In the genomic region with DNA sequence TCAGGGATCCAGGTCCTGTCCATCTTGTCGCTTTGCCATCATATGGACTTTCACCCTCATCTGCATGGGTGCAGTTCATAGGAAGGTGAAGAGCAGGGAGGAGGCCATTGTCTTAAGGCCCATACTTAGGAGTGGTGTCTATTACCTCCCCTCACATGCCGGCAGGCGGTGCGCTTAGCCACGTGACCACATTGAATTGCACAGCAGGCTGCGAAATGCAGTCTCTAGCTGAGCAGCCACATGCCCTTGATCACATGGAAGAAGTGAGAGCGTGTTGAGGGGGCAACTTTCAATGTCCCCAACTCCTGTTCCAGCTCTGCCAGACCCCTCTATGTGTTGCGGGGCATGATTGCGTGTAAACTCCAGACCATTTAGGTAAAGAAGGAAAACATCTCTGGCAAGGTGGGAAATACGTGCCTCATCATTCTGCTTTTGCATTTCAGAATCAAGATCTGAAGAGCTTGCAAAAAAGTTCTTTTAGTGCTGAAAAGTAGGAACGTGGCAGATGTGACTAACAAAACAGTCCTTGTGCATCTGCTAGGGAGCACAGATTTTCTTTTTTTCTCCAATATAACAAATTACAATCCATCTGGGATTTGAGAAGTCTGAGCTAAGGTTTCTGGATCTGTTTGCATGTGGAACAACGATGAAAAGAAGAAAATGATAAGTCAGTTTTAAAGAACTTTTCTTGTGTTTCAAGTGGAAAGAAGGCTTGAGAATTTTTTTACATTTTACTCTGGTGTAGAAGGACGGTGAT, we compare ENCODE assay signal across 26 cellular contexts. TPM values are rescaled to one million over a fixed set of nuclear protein-coding genes. Genes with fewer than 3 reads are reported as not detected.
DNase-seq lines count a peak whose midpoint lies in the region; ATAC-seq, FAIRE-seq and TF ChIP-seq lines count a peak whose summit lies in the region.
"Had no signal": no experiment of that assay in that cellular context is flagged by ENCODE, and none has a peak within 500 bp of the region (broad histone marks: within the 10 kb centered on the region; RNA-seq: fewer than 3 reads in every experiment).

No MANE protein-coding gene starts in this region.

- FAIRE-seq in HTR-8/SVneo (lab: Jason Lieb, UNC) (peak; percentile 38), urothelium cell line (lab: Jason Lieb, UNC) (peak; percentile 62)
- FAIRE-seq: A549, GM12891 had no signal

- H3K9ac ChIP-seq in SK-N-MC (ENCODE audit: insufficient read length): no peak overlapping the region
- H3K9ac ChIP-seq: BLaER1 treated with 17β-estradiol and CSF1 and Interleukin-3, amounts not matched to agents 10 nM and 100 nM had no signal

- peaks cover 14% of the 10 kb centered on the region for H3K27me3 Mint-ChIP-seq in stimulated activated naive CD8-positive, alpha-beta T cell treated with anti-CD3 and anti-CD28 coated beads, Interleukin-15, amount 100 ng/mL, for 72 hours
- H3K27me3 Mint-ChIP-seq: CD4-positive, alpha-beta T cell had no signal

- ATAC-seq in left colon: peak; percentile 25
- no peak for ATAC-seq in stimulated activated naive CD8-positive, alpha-beta T cell treated with anti-CD3 and anti-CD28 coated beads, Interleukin-15, Interleukin-2, amounts not matched to agents 100 U/mL and 50 U/mL, for 24 hours
- ATAC-seq in stimulated activated naive CD8-positive, alpha-beta T cell treated with anti-CD3 and anti-CD28 coated beads, Interleukin-15, amount 100 ng/mL, for 72 hours: no peak
- ATAC-seq: A549, PC-3, SK-N-SH treated with all-trans-retinoic acid at 6 μM for 48 hours had no signal

- WGBS in lower leg skin, 2 donors: 86 to 90% methylated on average over 13 of the region's 13 CpGs

- H3K9me3 ChIP-seq in SK-N-MC (ENCODE audit: low read depth, low read length): no peaks in the 10 kb centered on the region

- H3K9me3 Mint-ChIP-seq in stimulated activated naive CD8-positive, alpha-beta T cell treated with anti-CD3 and anti-CD28 coated beads, Interleukin-15, amount 100 ng/mL, for 72 hours: peaks cover 0 to 19% of the 10 kb centered on the region in 2 donors

- no peaks in the 10 kb centered on the region for H3K36me3 ChIP-seq in SK-N-MC (ENCODE audit: insufficient read depth, low read length)

- DNase-seq in HTR-8/SVneo (ENCODE audit: insufficient read length, low spot score) (no peak), SK-N-MC (ENCODE audit: low read depth, low spot score) (no peak), left colon (no peak), urothelium cell line (ENCODE audit: low spot score) (no peak), lower leg skin (ENCODE audit: low spot score in 2 of 2) (no peak)
- DNase-seq in stimulated activated naive CD8-positive, alpha-beta T cell treated with anti-CD3 and anti-CD28 coated beads, Interleukin-15, Interleukin-2, amounts not matched to agents 100 U/mL and 50 U/mL, for 24 hours: no peak
- no peak for DNase-seq in stimulated activated naive CD8-positive, alpha-beta T cell treated with anti-CD3 and anti-CD28 coated beads, Interleukin-15, amount 100 ng/mL, for 72 hours
- DNase-seq: AML-193; CD4-positive, alpha-beta T cell; DMS79 treated with DMSO at 0.1 percent for 48 hours; GF-D8; GOT3; HCEC 1CT; Kasumi-1; NCI-H1105; NCI-H1436 treated with DMSO at 0.1 percent for 48 hours; NCI-H187 treated with DMSO at 0.1 percent for 48 hours; NCI-H2107; NCI-H446 treated with DMSO at 0.1 percent for 48 hours; NCI-H526; PC-3 had no signal

- intact Hi-C loops in left colon (cut with DNase I, micrococcal nuclease): no loop called here
- intact Hi-C loops in lower leg skin (cut with DNase I; ENCODE audit: low total_unique reads): no loop called here

- H3K27ac ChIP-seq in SK-N-MC: 0 out of 2 replicates have a peak overlapping the region, but pooled peaks have one; percentile 5
- H3K27ac ChIP-seq: A549; BLaER1 treated with 17β-estradiol and CSF1 and Interleukin-3, amounts not matched to agents 10 nM and 100 nM; HL-60 had no signal

- no peak for TF ChIP-seq POLR2A in lower leg skin (IDR thresholded peaks at IDR 0.05)

- H3K4me3 Mint-ChIP-seq in stimulated activated naive CD8-positive, alpha-beta T cell treated with anti-CD3 and anti-CD28 coated beads, Interleukin-15, amount 100 ng/mL, for 72 hours: no peak overlapping the region
- H3K4me3 Mint-ChIP-seq: CD4-positive, alpha-beta T cell had no signal

- no peaks in the 10 kb centered on the region for H3K4me1 Mint-ChIP-seq in stimulated activated naive CD8-positive, alpha-beta T cell treated with anti-CD3 and anti-CD28 coated beads, Interleukin-15, amount 100 ng/mL, for 72 hours

- no peak overlapping the region for H3K27ac Mint-ChIP-seq in stimulated activated naive CD8-positive, alpha-beta T cell treated with anti-CD3 and anti-CD28 coated beads, Interleukin-15, amount 100 ng/mL, for 72 hours
- H3K27ac Mint-ChIP-seq: CD4-positive, alpha-beta T cell had no signal

- H3K4me3 ChIP-seq in SK-N-MC (no peak overlapping the region), lower leg skin (ENCODE audit: low read depth, poor library complexity, severe bottlenecking) (no peak overlapping the region)
- H3K4me3 ChIP-seq: A549; BLaER1 treated with 17β-estradiol and CSF1 and Interleukin-3, amounts not matched to agents 10 nM and 100 nM had no signal

- no peak for TF ChIP-seq CTCF in lower leg skin (IDR thresholded peaks at IDR 0.05)

RNA-seq across cellular contexts. Expression of a gene that starts 34.4 kb away (rescaled TPM):
- total RNA-seq in left colon: not detected
- 1 to 10 TPM in 2 of 4 donors, under 1 TPM in 1, not detected in 1; 0.71 to 4.0 (median 1.0) TPM for total RNA-seq in lower leg skin
